Comparison of ENCODE assay signal across 8 cellular contexts in the genomic region with DNA sequence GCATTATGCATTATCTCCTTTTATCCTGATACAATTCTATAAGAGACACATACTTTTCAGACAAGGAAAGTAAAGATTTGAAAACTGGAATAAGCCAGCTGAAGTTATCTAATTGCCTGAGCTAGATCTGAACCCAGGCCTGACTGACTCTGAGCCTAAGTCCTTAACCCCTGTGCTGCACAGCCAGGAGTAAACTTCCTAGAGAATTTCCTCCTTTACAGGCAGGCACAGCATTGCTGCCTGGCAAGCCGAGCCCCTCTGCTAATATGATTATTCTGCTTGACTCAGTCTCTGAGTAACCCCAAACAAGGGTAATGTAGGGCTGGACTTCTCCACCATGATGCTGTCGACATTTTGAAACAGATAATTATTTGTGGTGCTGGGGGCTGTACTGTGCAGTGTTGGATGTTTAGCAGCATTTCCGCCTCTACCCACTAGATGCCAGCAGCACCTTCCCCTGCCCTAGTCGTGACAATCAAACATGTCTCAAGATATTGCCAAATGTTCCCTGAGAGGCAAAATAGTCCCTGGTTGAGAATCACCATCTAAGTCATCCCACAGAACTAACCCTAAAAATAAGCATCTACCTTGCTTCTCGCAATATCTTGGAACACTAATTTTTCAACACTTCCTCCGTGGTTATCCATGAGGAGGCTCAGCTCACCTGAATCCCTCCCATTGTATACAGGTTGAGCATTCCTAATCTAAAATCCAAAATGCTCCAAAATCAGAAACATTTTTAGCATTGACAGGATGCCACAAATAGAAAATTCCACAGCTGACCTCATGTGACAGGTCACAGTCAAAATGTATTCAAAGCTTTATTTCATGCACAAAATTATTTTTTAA. TPM values are rescaled to one million over a fixed set of nuclear protein-coding genes. Genes with fewer than 3 reads are reported as not detected.
A peak's percentile ranks its signal among the peaks of the same experiment; 100 is the strongest.
DNase-seq lines count a peak whose midpoint lies in the region; ATAC-seq and TF ChIP-seq lines count a peak whose summit lies in the region.

No MANE protein-coding gene starts in this region.

- POLR2A ChIA-PET in activated CD8-positive, alpha-beta T cell treated with anti-CD3 and anti-CD28 coated beads for 36 hours (lab: Charles Lee): no interaction called here

- H3K27ac ChIP-seq in ovary: no peak overlapping the region

- DNase-seq in DMS 273 treated with DMSO at 0.1 percent for 48 hours (lab: John Stamatoyannopoulos, UW) (peak; percentile 36), NCI-H2107 treated with DMSO at 0.1 percent for 48 hours (lab: John Stamatoyannopoulos, UW; ENCODE audit: unreplicated experiment) (peak; percentile 56), fibroblast of villous mesenchyme (ENCODE audit: low read depth) (peak; percentile 43), ovary (peak in 4 of 5 donors; percentile 44 to 53 (median 50))
- DNase-seq in activated CD8-positive, alpha-beta T cell treated with anti-CD3 and anti-CD28 coated beads for 36 hours: peak; percentile 63

- H3K4me1 Mint-ChIP-seq in activated CD8-positive, alpha-beta T cell treated with anti-CD3 and anti-CD28 coated beads for 36 hours (ENCODE audit: low read depth): no peaks in the 10 kb centered on the region

- H3K27me3 Mint-ChIP-seq in activated CD8-positive, alpha-beta T cell treated with anti-CD3 and anti-CD28 coated beads for 36 hours: peaks cover 13% of the 10 kb centered on the region

- intact Hi-C loops in activated CD8-positive, alpha-beta T cell treated with anti-CD3 and anti-CD28 coated beads for 36 hours (cut with micrococcal nuclease): loop anchor here (1.0 to 10.0 kb wide), 2 partner anchors 91 to 143 kb away; no protein-coding TSS in a partner anchor
- intact Hi-C loops in ovary (cut with DNase I): loop anchor here in 1 of 4 donors (5.0 kb wide), 1 partner anchor 90 kb away; no protein-coding TSS in a partner anchor

- no peaks in the 10 kb centered on the region for H3K36me3 ChIP-seq in ovary

- peak; percentile 62 for TF ChIP-seq CTCF in activated CD8-positive, alpha-beta T cell treated with anti-CD3 and anti-CD28 coated beads for 36 hours (IDR thresholded peaks at IDR 0.05)
- peak; percentile 69 for TF ChIP-seq CTCF in fibroblast of villous mesenchyme (IDR thresholded peaks at IDR 0.05; ENCODE audit: insufficient read depth, low read depth, low read length)
- TF ChIP-seq CTCF in ovary (IDR thresholded peaks at IDR 0.05): peak; percentile 55 to 68 (median 62)

- H3K27ac Mint-ChIP-seq in activated CD8-positive, alpha-beta T cell treated with anti-CD3 and anti-CD28 coated beads for 36 hours: no peak overlapping the region

- TF ChIP-seq POLR2A in ovary (IDR thresholded peaks at IDR 0.05): no peak

- H3K36me3 Mint-ChIP-seq in activated CD8-positive, alpha-beta T cell treated with anti-CD3 and anti-CD28 coated beads for 36 hours (ENCODE audit: low read depth): no peaks in the 10 kb centered on the region

- ATAC-seq in GM21576 (IDR thresholded peaks at IDR 0.05; ENCODE audit: unreplicated experiment) (peak; percentile 71), HG02840 (IDR thresholded peaks at IDR 0.05; ENCODE audit: low FRiP score, unreplicated experiment) (no peak), HG02610 (IDR thresholded peaks at IDR 0.05; ENCODE audit: unreplicated experiment) (no peak)
- peak; percentile 97 for ATAC-seq in activated CD8-positive, alpha-beta T cell treated with anti-CD3 and anti-CD28 coated beads for 36 hours

- H3K4me3 ChIP-seq in fibroblast of villous mesenchyme (ENCODE audit: low read depth, low read length): no peak overlapping the region
- no peak overlapping the region for H3K4me3 ChIP-seq in ovary

- CTCF ChIA-PET in activated CD8-positive, alpha-beta T cell treated with anti-CD3 and anti-CD28 coated beads for 36 hours (lab: Charles Lee): interaction anchor here (0.8 to 2.8 kb wide), 9 partner anchors 22 to 147 kb away, joined by 3 to 15 read pairs (median 7); no protein-coding TSS in a partner anchor

- no peak for TF ChIP-seq EP300 in ovary (IDR thresholded peaks at IDR 0.05)

- 41 to 54% (median 47%) methylated on average over 6 of the region's 6 CpGs for WGBS in ovary, 3 donors

- no peaks in the 10 kb centered on the region for H3K9me3 ChIP-seq in ovary

- no peaks in the 10 kb centered on the region for H3K9me3 Mint-ChIP-seq in activated CD8-positive, alpha-beta T cell treated with anti-CD3 and anti-CD28 coated beads for 36 hours

- H3K4me1 ChIP-seq in ovary (ENCODE audit: insufficient read depth): no peaks in the 10 kb centered on the region

- no peak overlapping the region for H3K4me3 Mint-ChIP-seq in activated CD8-positive, alpha-beta T cell treated with anti-CD3 and anti-CD28 coated beads for 36 hours

- no peaks in the 10 kb centered on the region for H3K27me3 ChIP-seq in ovary

RNA-seq across cellular contexts. Expression of a gene that starts 18.5 kb away (rescaled TPM):
- not detected for total RNA-seq in activated CD8-positive, alpha-beta T cell treated with anti-CD3 and anti-CD28 coated beads for 36 hours
- total RNA-seq in fibroblast of villous mesenchyme (2.6 and 9.1 TPM in 2 replicates), ovary (10 to 100 TPM; 10.1 to 16.7 (median 12.0) TPM)
- polyA plus RNA-seq in ovary: 10 to 100 TPM in 1 of 2 donors, 1 to 10 TPM in 1; 7.6 to 20.2 TPM

RNA-seq across cellular contexts. Expression of a gene that starts 50.2 kb away (rescaled TPM):
- total RNA-seq in activated CD8-positive, alpha-beta T cell treated with anti-CD3 and anti-CD28 coated beads for 36 hours: under 1 TPM; 0.60 to 0.70 TPM
- 3.9 and 14.2 TPM in 2 replicates for total RNA-seq in fibroblast of villous mesenchyme
- 10 to 100 TPM in 1 of 7 donors, 1 to 10 TPM in 4, under 1 TPM in 2; 0.58 to 56.9 (median 4.2) TPM for total RNA-seq in ovary
- polyA plus RNA-seq in ovary: 1 to 10 TPM in 1 of 2 donors, under 1 TPM in 1; 0.54 to 7.0 TPM

Comparison
In these comparisons a context has a peak if more than half of its experiments do, and no peak if none do; other contexts are left out.
1. ATAC-seq: peak in GM21576 (single experiment) and activated CD8-positive, alpha-beta T cell treated with anti-CD3 and anti-CD28 coated beads for 36 hours (single experiment); none in HG02840 (single experiment) and HG02610 (single experiment).
2. Peak in every context shown above with its lines, with median percentiles within 50 percentile points of each other: DNase-seq and CTCF ChIP-seq.